Comparison of ENCODE assay signal across 8 cellular contexts in the genomic region with DNA sequence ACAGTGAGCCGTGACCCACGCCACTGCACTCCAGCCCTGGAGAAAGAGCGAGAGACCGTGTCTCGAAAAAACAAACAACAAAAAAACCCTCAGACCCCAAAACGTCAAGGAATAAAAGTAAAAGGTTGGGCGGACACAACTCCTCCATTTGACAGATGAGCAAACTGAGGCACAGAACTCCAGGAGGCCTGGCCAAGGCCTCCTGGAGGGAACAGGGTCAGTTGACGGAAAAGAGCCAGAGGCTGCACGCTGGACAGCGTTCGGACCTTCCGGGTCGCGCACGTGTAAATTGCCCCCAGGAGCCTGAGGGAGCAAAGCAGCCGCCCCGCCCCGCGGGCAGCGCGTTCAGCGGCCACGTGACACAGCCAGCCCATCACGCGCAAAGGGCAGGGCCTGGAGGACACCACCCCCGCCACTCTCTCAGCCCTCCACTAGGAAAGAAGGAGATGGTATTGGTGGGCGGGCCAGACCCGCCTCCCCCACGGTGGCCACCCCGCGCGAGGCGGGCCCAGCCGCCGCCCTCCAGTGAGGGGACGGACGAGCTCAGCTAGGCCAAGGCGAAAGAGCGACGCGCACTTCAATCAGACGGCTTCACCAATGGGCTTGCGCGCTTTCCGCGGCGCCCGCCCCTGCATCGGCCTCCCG.
A peak's percentile ranks its signal among the peaks of the same experiment; 100 is the strongest.
DNase-seq lines count a peak whose midpoint lies in the region; ATAC-seq and TF ChIP-seq lines count a peak whose summit lies in the region.

No MANE protein-coding gene starts in this region.

- TF ChIP-seq CTCF in MM.1S (IDR thresholded peaks at IDR 0.05; ENCODE audit: low read length), result no peak
- no peak for TF ChIP-seq CTCF in fibroblast of villous mesenchyme (IDR thresholded peaks at IDR 0.05; ENCODE audit: insufficient read depth, low read depth, low read length)
- TF ChIP-seq CTCF in neural cell (IDR thresholded peaks at IDR 0.05; ENCODE audit: poor library complexity, severe bottlenecking), result no peak

- peak; percentile 93 for ATAC-seq in stimulated activated naive CD8-positive, alpha-beta T cell treated with anti-CD3 and anti-CD28 coated beads, Interleukin-15, amount 100 ng/mL, for 72 hours

- H3K27me3 Mint-ChIP-seq in stimulated activated naive CD8-positive, alpha-beta T cell treated with anti-CD3 and anti-CD28 coated beads, Interleukin-15, amount 100 ng/mL, for 72 hours, result no peaks in the 10 kb centered on the region

- no peaks in the 10 kb centered on the region for H3K9me2 ChIP-seq in MM.1S (replicated peaks; ENCODE audit: insufficient read depth, low read length)
- no peaks in the 10 kb centered on the region for H3K9me2 ChIP-seq in neural cell (ENCODE audit: insufficient read depth, low read length)

- H3K79me2 ChIP-seq in MM.1S (ENCODE audit: low read length) (peaks cover 39% of the 10 kb centered on the region), neural cell (replicated peaks; ENCODE audit: insufficient read depth, low read length) (peaks cover 38% of the 10 kb centered on the region)

- H3F3A ChIP-seq in MM.1S (ENCODE audit: insufficient read depth, low read length) (0 out of 2 replicates have a peak, but pooled peaks cover 2% of the 10 kb centered on the region), neural cell (ENCODE audit: insufficient read depth, low read length, poor library complexity, severe bottlenecking) (no peaks in the 10 kb centered on the region)

- peaks cover 22% of the 10 kb centered on the region for H3K4me1 ChIP-seq in MM.1S (ENCODE audit: low read length)

- H3K4me1 Mint-ChIP-seq in stimulated activated naive CD8-positive, alpha-beta T cell treated with anti-CD3 and anti-CD28 coated beads, Interleukin-15, amount 100 ng/mL, for 72 hours, result peaks cover 41% of the 10 kb centered on the region

- DNase-seq in EL (peak; percentile 99), HCEC 1CT (peak; percentile 99), MM.1S (peak; percentile 98), SHP77 treated with DMSO at 0.1 percent for 48 hours (lab: John Stamatoyannopoulos, UW) (peak; percentile 97), activated gamma-delta T cell treated with Interleukin-2 at 50 U/mL for 16 hours (peak; percentile 96), fibroblast of villous mesenchyme (ENCODE audit: low read depth) (peak; percentile 99)
- peak; percentile 97 to 98 for DNase-seq in stimulated activated naive CD8-positive, alpha-beta T cell treated with anti-CD3 and anti-CD28 coated beads, Interleukin-15, amount 100 ng/mL, for 72 hours

- H3K4me3 Mint-ChIP-seq in stimulated activated naive CD8-positive, alpha-beta T cell treated with anti-CD3 and anti-CD28 coated beads, Interleukin-15, amount 100 ng/mL, for 72 hours, result peak overlapping the region; percentile 90 to 92

- no peaks in the 10 kb centered on the region for H3K27me3 ChIP-seq in MM.1S (replicated peaks; ENCODE audit: insufficient read depth, low read length)
- H3K27me3 ChIP-seq in neural cell (ENCODE audit: insufficient read depth, low read depth, low read length), result no peaks in the 10 kb centered on the region

- no peak for TF ChIP-seq RAD21 in neural cell (conservative IDR thresholded peaks at IDR 0.05)

- H3K4me2 ChIP-seq in MM.1S (ENCODE audit: low read depth, low read length) (peak overlapping the region; percentile 89; the same call in 1 of the 2 replicates), neural cell (ENCODE audit: low read length) (no peak overlapping the region)

- H2AFZ ChIP-seq in MM.1S (ENCODE audit: low read length) (peak overlapping the region; percentile 88), neural cell (ENCODE audit: low read depth, low read length) (peak overlapping the region; percentile 67)

- peak overlapping the region; percentile 62 to 96 for H3K27ac Mint-ChIP-seq in stimulated activated naive CD8-positive, alpha-beta T cell treated with anti-CD3 and anti-CD28 coated beads, Interleukin-15, amount 100 ng/mL, for 72 hours

- peak overlapping the region; percentile 60; the same call in 1 of the 2 replicates for H3K9ac ChIP-seq in MM.1S (ENCODE audit: low read length)
- peak overlapping the region; percentile 95 for H3K9ac ChIP-seq in neural cell (ENCODE audit: low read length)

- H3K4me3 ChIP-seq in MM.1S (ENCODE audit: low read length) (peak overlapping the region; percentile 58), fibroblast of villous mesenchyme (ENCODE audit: low read depth, low read length) (peak overlapping the region; percentile 41), neural cell (ENCODE audit: low read length) (peak overlapping the region; percentile 70)

- no peak overlapping the region; the same call in 1 of the 2 replicates for H3K27ac ChIP-seq in MM.1S (ENCODE audit: low read length)
- peak overlapping the region; percentile 42 for H3K27ac ChIP-seq in neural cell (ENCODE audit: low read length)

- H3K9me3 Mint-ChIP-seq in stimulated activated naive CD8-positive, alpha-beta T cell treated with anti-CD3 and anti-CD28 coated beads, Interleukin-15, amount 100 ng/mL, for 72 hours, result no peaks in the 10 kb centered on the region

- TF ChIP-seq EP300 in neural cell (conservative IDR thresholded peaks at IDR 0.05; ENCODE audit: poor library complexity, severe bottlenecking), result no peak

- H3K9me3 ChIP-seq in MM.1S (replicated peaks; ENCODE audit: insufficient read depth, low read length) (no peaks in the 10 kb centered on the region), neural cell (ENCODE audit: low read length) (no peaks in the 10 kb centered on the region)

- H3K36me3 ChIP-seq in MM.1S (replicated peaks; ENCODE audit: insufficient read depth, low read length) (peaks cover 9% of the 10 kb centered on the region; the same call in 1 of the 2 replicates), neural cell (ENCODE audit: insufficient read depth, low read length) (no peaks in the 10 kb centered on the region)

- H4K20me1 ChIP-seq in MM.1S (ENCODE audit: insufficient read depth, low read length) (peaks cover 28% of the 10 kb centered on the region), neural cell (ENCODE audit: insufficient read depth) (peaks cover 3% of the 10 kb centered on the region)

TF ChIP-seq in neural cell, 6 proteins besides CTCF, POLR2A, EP300 and RAD21:
- TF ChIP-seq TAF1 (IDR thresholded peaks at IDR 0.05; ENCODE audit: low read depth) (no peak), POLR2AphosphoS5 (IDR thresholded peaks at IDR 0.05) (no peak), REST (IDR thresholded peaks at IDR 0.05; ENCODE audit: borderline replicate concordance) (no peak), EZH2 (IDR thresholded peaks at IDR 0.05; ENCODE audit: borderline replicate concordance, insufficient read depth, low read length, poor library complexity, severe bottlenecking) (no peak), SMC3 (conservative IDR thresholded peaks at IDR 0.05; ENCODE audit: poor library complexity) (no peak), MXI1 (conservative IDR thresholded peaks at IDR 0.05; ENCODE audit: poor library complexity, severe bottlenecking) (no peak)
